ENCODE assay signal across 27 cellular contexts in genomic region chr13:44417876-44418275, GRCh38. TPM values are rescaled to one million over a fixed set of nuclear protein-coding genes. Genes with fewer than 3 reads are reported as not detected.
DNase-seq lines count a peak whose midpoint lies in the region; ATAC-seq and TF ChIP-seq lines count a peak whose summit lies in the region.
"Had no signal": no experiment of that assay in that cellular context is flagged by ENCODE, and none has a peak within 500 bp of the region (broad histone marks: within the 10 kb centered on the region; RNA-seq: fewer than 3 reads in every experiment).

No MANE protein-coding gene starts in this region.

- no peaks in the 10 kb centered on the region; the same call in 1 of the 2 replicates for H3F3A ChIP-seq in Loucy (ENCODE audit: low read depth)

- H3K9me3 ChIP-seq in Loucy (ENCODE audit: insufficient read depth, low read depth, low read length), result no peaks in the 10 kb centered on the region
- no peaks in the 10 kb centered on the region for H3K9me3 ChIP-seq in endodermal cell (ENCODE audit: control insufficient read depth, low read length)
- no peaks in the 10 kb centered on the region for H3K9me3 ChIP-seq in neutrophil
- H3K9me3 ChIP-seq in lower lobe of right lung, result no peaks in the 10 kb centered on the region
- H3K9me3 ChIP-seq: tibial artery had no signal

- no peaks in the 10 kb centered on the region for H4K20me1 ChIP-seq in Loucy (ENCODE audit: insufficient read depth, low read length, poor library complexity, severe bottlenecking)

- DNase-seq in NOMO-1 treated with DMSO at 0.1 percent for 48 hours (lab: John Stamatoyannopoulos, UW; ENCODE audit: unreplicated experiment) (peak; percentile 15), NOMO-1 (lab: John Stamatoyannopoulos, UW; ENCODE audit: unreplicated experiment in 2 of 2) (no peak), endodermal cell (peak; percentile 42), DMS 273 (lab: John Stamatoyannopoulos, UW; ENCODE audit: unreplicated experiment) (no peak), lower lobe of right lung (no peak), GM03348 (ENCODE audit: low spot score) (no peak)
- DNase-seq: 8988T; activated CD4-positive, alpha-beta T cell treated with anti-CD3 and anti-CD28 coated beads, Interleukin-2, amount 50 U/mL, for 1 hour; activated naive CD4-positive, alpha-beta T cell treated with anti-CD3 and anti-CD28 coated beads, Interleukin-2, amount 10 ng/mL, durations not matched to agents 7 days and 5 days; amniotic stem cell; brain microvascular endothelial cell; CD4-positive, alpha-beta memory T cell; effector CD4-positive, alpha-beta T cell; glutamatergic neuron; NCI-H1436 treated with DMSO at 0.1 percent for 48 hours; NCI-H446 treated with DMSO at 0.1 percent for 48 hours; stimulated activated CD4-positive, alpha-beta T cell treated with anti-CD3 and anti-CD28 coated beads, Interleukin-15, amount 100 ng/mL, for 24 hours; stimulated activated naive CD4-positive, alpha-beta T cell treated with Interleukin-2 at 50 U/mL for 16 hours; tibial artery had no signal

- no peak overlapping the region for H3K4me3 Mint-ChIP-seq in endodermal cell
- H3K4me3 Mint-ChIP-seq: activated naive CD4-positive, alpha-beta T cell treated with anti-CD3 and anti-CD28 coated beads, Interleukin-2, amount 10 ng/mL, durations not matched to agents 7 days and 5 days; activated T-helper 1 cell treated with anti-CD3 and anti-CD28 coated beads, Interleukin-12 subunit alpha, Interleukin-12 subunit beta, Interleukin-2, Interleukin-4 antibody, amounts not matched to agents 30 ng/mL and 10 ng/mL and 1 ng/mL, durations not matched to agents 14 hours and 24 hours and 36 hours; CD4-positive, alpha-beta memory T cell; neural crest cell; WTC11 had no signal

- peak overlapping the region; percentile 10; the same call in 1 of the 2 replicates for H2AFZ ChIP-seq in Loucy (ENCODE audit: low read length)

- H3K4me1 Mint-ChIP-seq in endodermal cell, result peaks cover 14% of the 10 kb centered on the region
- H3K4me1 Mint-ChIP-seq: activated naive CD4-positive, alpha-beta T cell treated with anti-CD3 and anti-CD28 coated beads, Interleukin-2, amount 10 ng/mL, durations not matched to agents 7 days and 5 days; CD4-positive, alpha-beta memory T cell had no signal

- peaks cover 6% of the 10 kb centered on the region for H3K9me3 Mint-ChIP-seq in endodermal cell
- H3K9me3 Mint-ChIP-seq: activated naive CD4-positive, alpha-beta T cell treated with anti-CD3 and anti-CD28 coated beads, Interleukin-2, amount 10 ng/mL, durations not matched to agents 7 days and 5 days; activated T-helper 1 cell treated with anti-CD3 and anti-CD28 coated beads, Interleukin-12 subunit alpha, Interleukin-12 subunit beta, Interleukin-2, Interleukin-4 antibody, amounts not matched to agents 30 ng/mL and 10 ng/mL and 1 ng/mL, durations not matched to agents 14 hours and 24 hours and 36 hours; CD4-positive, alpha-beta memory T cell; neural crest cell had no signal

- H3K4me2 ChIP-seq in Loucy (ENCODE audit: low read depth, low read length, poor library complexity, severe bottlenecking), result no peak overlapping the region

- H3K9ac ChIP-seq in Loucy (ENCODE audit: low read depth, low read length, poor library complexity, severe bottlenecking) (no peak overlapping the region), endodermal cell (ENCODE audit: extremely low read depth, low read length, poor library complexity, severe bottlenecking) (no peak overlapping the region)

- H3K36me3 ChIP-seq in Loucy (ENCODE audit: insufficient read depth, low read length) (no peaks in the 10 kb centered on the region), endodermal cell (ENCODE audit: control insufficient read depth, insufficient read depth, low read length) (no peaks in the 10 kb centered on the region), neutrophil (no peaks in the 10 kb centered on the region), lower lobe of right lung (no peaks in the 10 kb centered on the region)
- H3K36me3 ChIP-seq: brain microvascular endothelial cell, tibial artery had no signal

- H3K27ac ChIP-seq in endodermal cell (ENCODE audit: low read depth, low read length) (no peak overlapping the region), neutrophil (peak overlapping the region; percentile 47), lower lobe of right lung (no peak overlapping the region)
- H3K27ac ChIP-seq: brain microvascular endothelial cell, epithelial cell of prostate, tibial artery had no signal

- H3K79me2 ChIP-seq in Loucy (ENCODE audit: insufficient read depth, low read length), result no peaks in the 10 kb centered on the region

- intact Hi-C loops in lower lobe of right lung (cut with DNase I), result no loop called here

- H3K4me1 ChIP-seq in Loucy (ENCODE audit: insufficient read depth, low read length, poor library complexity, severe bottlenecking), result peaks cover 12% of the 10 kb centered on the region
- no peaks in the 10 kb centered on the region for H3K4me1 ChIP-seq in endodermal cell (ENCODE audit: control insufficient read depth, insufficient read depth, low read length)
- peaks cover 46 to 55% of the 10 kb centered on the region in 2 experiments for H3K4me1 ChIP-seq in neutrophil (ENCODE audit: control insufficient read depth in 1 of 2, insufficient read depth in 1 of 2, low read depth in 1 of 2, low read length in 1 of 2)
- H3K4me1 ChIP-seq in lower lobe of right lung, result no peaks in the 10 kb centered on the region
- H3K4me1 ChIP-seq: tibial artery had no signal

- ATAC-seq in lower lobe of right lung, result no peak

- H3K27ac Mint-ChIP-seq in endodermal cell, result no peak overlapping the region
- H3K27ac Mint-ChIP-seq: activated naive CD4-positive, alpha-beta T cell treated with anti-CD3 and anti-CD28 coated beads, Interleukin-2, amount 10 ng/mL, durations not matched to agents 7 days and 5 days; activated T-helper 1 cell treated with anti-CD3 and anti-CD28 coated beads, Interleukin-12 subunit alpha, Interleukin-12 subunit beta, Interleukin-2, Interleukin-4 antibody, amounts not matched to agents 30 ng/mL and 10 ng/mL and 1 ng/mL, durations not matched to agents 14 hours and 24 hours and 36 hours; CD4-positive, alpha-beta memory T cell; WTC11 had no signal

- TF ChIP-seq CTCF in Loucy (conservative IDR thresholded peaks at IDR 0.05; ENCODE audit: low read length) (no peak), endodermal cell (conservative IDR thresholded peaks at IDR 0.05) (no peak), neutrophil (IDR thresholded peaks at IDR 0.05) (no peak), lower lobe of right lung (IDR thresholded peaks at IDR 0.05) (no peak)

- no peaks in the 10 kb centered on the region for H3K36me3 Mint-ChIP-seq in endodermal cell (ENCODE audit: low read depth)
- H3K36me3 Mint-ChIP-seq: activated naive CD4-positive, alpha-beta T cell treated with anti-CD3 and anti-CD28 coated beads, Interleukin-2, amount 10 ng/mL, durations not matched to agents 7 days and 5 days; CD4-positive, alpha-beta memory T cell had no signal

- peaks cover 19% of the 10 kb centered on the region for H3K27me3 Mint-ChIP-seq in endodermal cell (ENCODE audit: insufficient read depth)

- H3K9me2 ChIP-seq in Loucy (replicated peaks; ENCODE audit: low read depth, low read length), result no peaks in the 10 kb centered on the region

- H3K27me3 ChIP-seq in Loucy (ENCODE audit: insufficient read depth, low read length, poor library complexity, severe bottlenecking) (no peaks in the 10 kb centered on the region), endodermal cell (ENCODE audit: control insufficient read depth, insufficient read depth, low read length, poor library complexity, severe bottlenecking) (no peaks in the 10 kb centered on the region), neutrophil (no peaks in the 10 kb centered on the region), lower lobe of right lung (ENCODE audit: low read depth) (no peaks in the 10 kb centered on the region)
- H3K27me3 ChIP-seq: brain microvascular endothelial cell, tibial artery had no signal

- H3K4me3 ChIP-seq in Loucy (ENCODE audit: low read length, poor library complexity, severe bottlenecking), result no peak overlapping the region
- H3K4me3 ChIP-seq in endodermal cell (ENCODE audit: low read length), result no peak overlapping the region
- no peak overlapping the region for H3K4me3 ChIP-seq in neutrophil (ENCODE audit: low read depth in 1 of 2, low read length in 1 of 2)
- H3K4me3 ChIP-seq in lower lobe of right lung, result no peak overlapping the region
- H3K4me3 ChIP-seq: tibial artery had no signal

- WGBS in endodermal cell (ENCODE audit: insufficient coverage in 1 of 2, insufficient read length in 1 of 2), 2 experiments, result 55 to 87% methylated on average over 3 to 7 of the region's 7 CpGs

RNA-seq across cellular contexts. Expression of gene SERP2, which starts 44.3 kb away (rescaled TPM):
- total RNA-seq in endodermal cell (1 to 10 TPM; 2.9 to 3.5 TPM), lower lobe of right lung (3.7 TPM)
- 7.0 TPM for polyA plus RNA-seq in endodermal cell (2013, experiment 1 of 2)
- 5.7 TPM for polyA plus RNA-seq in endodermal cell (2013, experiment 2 of 2)
- total RNA-seq: activated T-helper 1 cell treated with anti-CD3 and anti-CD28 coated beads, Interleukin-12 subunit alpha, Interleukin-12 subunit beta, Interleukin-2, Interleukin-4 antibody, amounts not matched to agents 30 ng/mL and 10 ng/mL and 1 ng/mL, durations not matched to agents 14 hours and 24 hours and 36 hours; CD4-positive, alpha-beta memory T cell; H4; MCF 10A had no signal
- polyA plus RNA-seq: CD4-positive, alpha-beta memory T cell had no signal

Comparison
In these comparisons a context has a peak if more than half of its experiments do, and no peak if none do; other contexts are left out.
1. DNase-seq: peak in NOMO-1 treated with DMSO at 0.1 percent for 48 hours (single experiment) and endodermal cell (single experiment); none in NOMO-1 (0 of 2), DMS 273 (single experiment), lower lobe of right lung (single experiment) and GM03348 (single experiment).